In the genomic region with DNA sequence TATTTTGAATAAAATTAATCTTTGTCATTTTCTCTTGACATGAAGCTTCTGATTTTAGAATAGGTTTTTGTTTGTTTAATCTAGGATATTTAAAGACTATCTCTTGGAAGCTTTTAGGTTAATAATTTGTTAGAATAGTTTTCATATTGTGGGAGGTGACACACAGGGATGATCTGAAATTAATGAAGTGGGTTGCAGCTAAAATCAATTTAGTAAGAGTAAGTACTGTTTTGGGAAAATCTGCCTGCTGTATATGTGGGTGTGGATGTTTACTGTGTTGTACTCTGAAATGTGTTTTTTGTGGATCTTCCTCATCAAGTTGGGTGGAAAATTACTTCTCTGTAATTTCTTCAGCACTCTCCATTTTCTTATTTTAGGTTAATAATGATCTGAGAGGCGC, we compare ENCODE assay signal across 8 cellular contexts.
DNase-seq lines count a peak whose midpoint lies in the region; ATAC-seq and TF ChIP-seq lines count a peak whose summit lies in the region.

No MANE protein-coding gene starts in this region.

- H2BK5ac ChIP-seq in trophoblast cell (ENCODE audit: low read depth, low read length, poor library complexity), result no peak overlapping the region

- TF ChIP-seq CTCF in AG09309 (IDR thresholded peaks at IDR 0.05; ENCODE audit: control insufficient read depth, insufficient read depth, low read depth, low read length, missing control alignments) (no peak), MM.1S (IDR thresholded peaks at IDR 0.05; ENCODE audit: low read length) (no peak), osteoblast (IDR thresholded peaks at IDR 0.05; ENCODE audit: extremely low read depth, low read depth, low read length) (no peak)

- no peak overlapping the region for H2BK12ac ChIP-seq in trophoblast cell (ENCODE audit: low read length)

- no peak overlapping the region for H3K9ac ChIP-seq in MM.1S (ENCODE audit: low read length)
- H3K9ac ChIP-seq in trophoblast cell (ENCODE audit: low read length), result no peak overlapping the region

- H3K18ac ChIP-seq in trophoblast cell (ENCODE audit: low read length), result no peak overlapping the region

- no peaks in the 10 kb centered on the region for H3K79me2 ChIP-seq in MM.1S (ENCODE audit: low read length)
- H3K79me2 ChIP-seq in osteoblast (ENCODE audit: insufficient read depth, low read length), result peaks cover 44% of the 10 kb centered on the region
- no peaks in the 10 kb centered on the region for H3K79me2 ChIP-seq in trophoblast cell (ENCODE audit: control insufficient read depth, insufficient read depth, low read length, poor library complexity)

- H3K9me3 ChIP-seq in MM.1S (replicated peaks; ENCODE audit: insufficient read depth, low read length), result no peaks in the 10 kb centered on the region
- H3K9me3 ChIP-seq in osteoblast (ENCODE audit: low read depth, low read length), result no peaks in the 10 kb centered on the region
- peaks cover 2% of the 10 kb centered on the region for H3K9me3 ChIP-seq in trophoblast cell (ENCODE audit: insufficient read depth, low read depth, low read length)

- ATAC-seq in esophagus mucosa (no peak), HG03354 (IDR thresholded peaks at IDR 0.05; ENCODE audit: poor library complexity, severe bottlenecking, unreplicated experiment) (no peak), GM18519 (IDR thresholded peaks at IDR 0.05; ENCODE audit: low FRiP score, unreplicated experiment) (no peak)

- peaks cover 17% of the 10 kb centered on the region for H3F3A ChIP-seq in MM.1S (ENCODE audit: insufficient read depth, low read length)

- H2BK120ac ChIP-seq in trophoblast cell (ENCODE audit: insufficient read depth, low read length, poor library complexity), result no peak overlapping the region

- no peak overlapping the region for H4K8ac ChIP-seq in trophoblast cell (ENCODE audit: low read depth, low read length)

- no peaks in the 10 kb centered on the region for H3K27me3 ChIP-seq in MM.1S (replicated peaks; ENCODE audit: insufficient read depth, low read length)
- no peaks in the 10 kb centered on the region for H3K27me3 ChIP-seq in osteoblast (ENCODE audit: insufficient read depth, low read length)
- no peaks in the 10 kb centered on the region for H3K27me3 ChIP-seq in trophoblast cell (ENCODE audit: insufficient read depth, low read length)

- H4K12ac ChIP-seq in trophoblast cell (ENCODE audit: low read depth, low read length), result no peak overlapping the region

- no peak overlapping the region for H3K4ac ChIP-seq in trophoblast cell (ENCODE audit: low read depth, low read length)

- peaks cover 2% of the 10 kb centered on the region for H3K79me1 ChIP-seq in trophoblast cell (ENCODE audit: low read length)

- H3K4me1 ChIP-seq in MM.1S (ENCODE audit: low read length) (peaks cover 18% of the 10 kb centered on the region), osteoblast (ENCODE audit: insufficient read depth, low read length) (peaks cover 12% of the 10 kb centered on the region), trophoblast cell (ENCODE audit: control insufficient read depth in 1 of 2, insufficient read depth in 2 of 2, low read length in 2 of 2) (peaks cover 0 to 2% of the 10 kb centered on the region in 2 experiments)

- H3K4me3 ChIP-seq in AG09309 (ENCODE audit: control insufficient read depth, low read depth, low read length) (peak overlapping the region; percentile 20), MM.1S (ENCODE audit: low read length) (no peak overlapping the region), osteoblast (ENCODE audit: insufficient read depth, low read length) (peak overlapping the region; percentile 53), trophoblast cell (ENCODE audit: low read depth, low read length) (no peak overlapping the region)

- no peak overlapping the region for H4K91ac ChIP-seq in trophoblast cell (ENCODE audit: low read depth, low read length)

- H4K20me1 ChIP-seq in MM.1S (ENCODE audit: insufficient read depth, low read length), result peaks cover 6% of the 10 kb centered on the region; the same call in 1 of the 2 replicates
- H4K20me1 ChIP-seq in osteoblast (ENCODE audit: insufficient read depth, low read length), result no peaks in the 10 kb centered on the region

- H3K14ac ChIP-seq in trophoblast cell (ENCODE audit: low read length), result no peak overlapping the region

- H3K23ac ChIP-seq in trophoblast cell (ENCODE audit: low read length), result no peak overlapping the region

- no peak overlapping the region for H2AK5ac ChIP-seq in trophoblast cell (ENCODE audit: low read length)

- H3K27ac ChIP-seq in MM.1S (ENCODE audit: low read length) (peak overlapping the region; percentile 56; the same call in 1 of the 2 replicates), osteoblast (ENCODE audit: low read depth, low read length) (peak overlapping the region; percentile 74), trophoblast cell (ENCODE audit: low read depth, low read length) (no peak overlapping the region)

- DNase-seq in AG09309 (ENCODE audit: low read depth) (no peak), MM.1S (no peak), dermis blood vessel endothelial cell (peak; percentile 16), osteoblast (ENCODE audit: insufficient read length, low spot score, missing footprints) (peak; percentile 26), trophoblast cell (no peak)

- H2AFZ ChIP-seq in MM.1S (ENCODE audit: low read length), result no peak overlapping the region
- no peak overlapping the region for H2AFZ ChIP-seq in osteoblast (ENCODE audit: low read length)
- H2AFZ ChIP-seq in trophoblast cell (ENCODE audit: insufficient read depth, low read length, poor library complexity), result no peak overlapping the region

- no CpG with 5 or more reads among the region's 1 CpG for WGBS in trophoblast cell (ENCODE audit: extremely low coverage, insufficient coverage, insufficient read length)

- H3K9me2 ChIP-seq in MM.1S (replicated peaks; ENCODE audit: insufficient read depth, low read length), result no peaks in the 10 kb centered on the region

- H3K4me2 ChIP-seq in MM.1S (ENCODE audit: low read depth, low read length) (peak overlapping the region; percentile 22; the same call in 1 of the 2 replicates), osteoblast (ENCODE audit: insufficient read depth, low read length) (peak overlapping the region; percentile 75), trophoblast cell (ENCODE audit: low read length) (no peak overlapping the region)

- no peaks in the 10 kb centered on the region for H3K36me3 ChIP-seq in MM.1S (replicated peaks; ENCODE audit: insufficient read depth, low read length)
- H3K36me3 ChIP-seq in osteoblast (ENCODE audit: insufficient read depth, low read length), result no peaks in the 10 kb centered on the region
- peaks cover 2 to 5% of the 10 kb centered on the region in 2 experiments for H3K36me3 ChIP-seq in trophoblast cell (ENCODE audit: control insufficient read depth in 1 of 2, insufficient read depth in 2 of 2, low read length in 2 of 2)

Comparison
In these comparisons a context has a peak if more than half of its experiments do, and no peak if none do; other contexts are left out.
1. DNase-seq: peak in dermis blood vessel endothelial cell (single experiment) and osteoblast (single experiment); none in AG09309 (single experiment), MM.1S (single experiment) and trophoblast cell (0 of 2).
2. H3K4me3 ChIP-seq: peak in AG09309 (single experiment) and osteoblast (single experiment); none in MM.1S (single experiment) and trophoblast cell (single experiment).